Comparison of ENCODE assay signal across 1 cellular context in genomic region chr17:79020631-79021301, GRCh38.
TF ChIP-seq lines count a peak whose summit lies in the region.

No MANE protein-coding gene starts in this region.

TF ChIP-seq in WTC11, 78 proteins besides CTCF, POLR2A, EP300 and RAD21 (continued from another document):
- TF ChIP-seq, protein P1, sequence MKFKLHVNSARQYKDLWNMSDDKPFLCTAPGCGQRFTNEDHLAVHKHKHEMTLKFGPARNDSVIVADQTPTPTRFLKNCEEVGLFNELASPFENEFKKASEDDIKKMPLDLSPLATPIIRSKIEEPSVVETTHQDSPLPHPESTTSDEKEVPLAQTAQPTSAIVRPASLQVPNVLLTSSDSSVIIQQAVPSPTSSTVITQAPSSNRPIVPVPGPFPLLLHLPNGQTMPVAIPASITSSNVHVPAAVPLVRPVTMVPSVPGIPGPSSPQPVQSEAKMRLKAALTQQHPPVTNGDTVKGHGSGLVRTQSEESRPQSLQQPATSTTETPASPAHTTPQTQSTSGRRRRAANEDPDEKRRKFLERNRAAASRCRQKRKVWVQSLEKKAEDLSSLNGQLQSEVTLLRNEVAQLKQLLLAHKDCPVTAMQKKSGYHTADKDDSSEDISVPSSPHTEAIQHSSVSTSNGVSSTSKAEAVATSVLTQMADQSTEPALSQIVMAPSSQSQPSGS (CRISPR knock-in tag; IDR thresholded peaks at IDR 0.05; ENCODE audit: borderline replicate concordance, low read depth) = no peak
- TF ChIP-seq ZNF263 (CRISPR knock-in tag; IDR thresholded peaks at IDR 0.05; ENCODE audit: low read depth) (no peak), SOX15 (CRISPR knock-in tag; IDR thresholded peaks at IDR 0.05) (no peak), ZNF416 (CRISPR knock-in tag; IDR thresholded peaks at IDR 0.05) (no peak), ARID4B (CRISPR knock-in tag; IDR thresholded peaks at IDR 0.05; ENCODE audit: borderline replicate concordance) (no peak)
- TF ChIP-seq, protein P2, sequence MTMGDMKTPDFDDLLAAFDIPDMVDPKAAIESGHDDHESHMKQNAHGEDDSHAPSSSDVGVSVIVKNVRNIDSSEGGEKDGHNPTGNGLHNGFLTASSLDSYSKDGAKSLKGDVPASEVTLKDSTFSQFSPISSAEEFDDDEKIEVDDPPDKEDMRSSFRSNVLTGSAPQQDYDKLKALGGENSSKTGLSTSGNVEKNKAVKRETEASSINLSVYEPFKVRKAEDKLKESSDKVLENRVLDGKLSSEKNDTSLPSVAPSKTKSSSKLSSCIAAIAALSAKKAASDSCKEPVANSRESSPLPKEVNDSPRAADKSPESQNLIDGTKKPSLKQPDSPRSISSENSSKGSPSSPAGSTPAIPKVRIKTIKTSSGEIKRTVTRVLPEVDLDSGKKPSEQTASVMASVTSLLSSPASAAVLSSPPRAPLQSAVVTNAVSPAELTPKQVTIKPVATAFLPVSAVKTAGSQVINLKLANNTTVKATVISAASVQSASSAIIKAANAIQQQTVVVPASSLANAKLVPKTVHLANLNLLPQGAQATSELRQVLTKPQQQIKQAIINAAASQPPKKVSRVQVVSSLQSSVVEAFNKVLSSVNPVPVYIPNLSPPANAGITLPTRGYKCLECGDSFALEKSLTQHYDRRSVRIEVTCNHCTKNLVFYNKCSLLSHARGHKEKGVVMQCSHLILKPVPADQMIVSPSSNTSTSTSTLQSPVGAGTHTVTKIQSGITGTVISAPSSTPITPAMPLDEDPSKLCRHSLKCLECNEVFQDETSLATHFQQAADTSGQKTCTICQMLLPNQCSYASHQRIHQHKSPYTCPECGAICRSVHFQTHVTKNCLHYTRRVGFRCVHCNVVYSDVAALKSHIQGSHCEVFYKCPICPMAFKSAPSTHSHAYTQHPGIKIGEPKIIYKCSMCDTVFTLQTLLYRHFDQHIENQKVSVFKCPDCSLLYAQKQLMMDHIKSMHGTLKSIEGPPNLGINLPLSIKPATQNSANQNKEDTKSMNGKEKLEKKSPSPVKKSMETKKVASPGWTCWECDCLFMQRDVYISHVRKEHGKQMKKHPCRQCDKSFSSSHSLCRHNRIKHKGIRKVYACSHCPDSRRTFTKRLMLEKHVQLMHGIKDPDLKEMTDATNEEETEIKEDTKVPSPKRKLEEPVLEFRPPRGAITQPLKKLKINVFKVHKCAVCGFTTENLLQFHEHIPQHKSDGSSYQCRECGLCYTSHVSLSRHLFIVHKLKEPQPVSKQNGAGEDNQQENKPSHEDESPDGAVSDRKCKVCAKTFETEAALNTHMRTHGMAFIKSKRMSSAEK (CRISPR knock-in tag; IDR thresholded peaks at IDR 0.05; ENCODE audit: borderline replicate concordance) = no peak
- TF ChIP-seq, protein P3, sequence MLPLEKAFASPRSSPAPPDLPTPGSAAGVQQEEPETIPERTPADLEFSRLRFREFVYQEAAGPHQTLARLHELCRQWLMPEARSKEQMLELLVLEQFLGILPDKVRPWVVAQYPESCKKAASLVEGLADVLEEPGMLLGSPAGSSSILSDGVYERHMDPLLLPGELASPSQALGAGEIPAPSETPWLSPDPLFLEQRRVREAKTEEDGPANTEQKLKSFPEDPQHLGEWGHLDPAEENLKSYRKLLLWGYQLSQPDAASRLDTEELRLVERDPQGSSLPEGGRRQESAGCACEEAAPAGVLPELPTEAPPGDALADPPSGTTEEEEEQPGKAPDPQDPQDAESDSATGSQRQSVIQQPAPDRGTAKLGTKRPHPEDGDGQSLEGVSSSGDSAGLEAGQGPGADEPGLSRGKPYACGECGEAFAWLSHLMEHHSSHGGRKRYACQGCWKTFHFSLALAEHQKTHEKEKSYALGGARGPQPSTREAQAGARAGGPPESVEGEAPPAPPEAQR (CRISPR knock-in tag; IDR thresholded peaks at IDR 0.05) = no peak
TF ChIP-seq in WTC11: peak in this region for 0.
